ENCODE assay signal across 32 cellular contexts in genomic region chr17:6437956-6438355, GRCh38. TPM values are rescaled to one million over a fixed set of nuclear protein-coding genes. Genes with fewer than 3 reads are reported as not detected.
"Had no signal": no experiment of that assay in that cellular context is flagged by ENCODE, and none has a peak within 500 bp of the region (broad histone marks: within the 10 kb centered on the region; RNA-seq: fewer than 3 reads in every experiment).

No MANE protein-coding gene starts in this region.

- H3K27ac Mint-ChIP-seq: activated CD4-positive, alpha-beta memory T cell treated with anti-CD3 and anti-CD28 coated beads, Interleukin-2, amount 10 ng/mL, durations not matched to agents 7 days and 5 days; activated CD4-positive, alpha-beta T cell treated with anti-CD3 and anti-CD28 coated beads, Interleukin-2, amount 10 ng/mL, durations not matched to agents 7 days and 5 days; activated naive CD4-positive, alpha-beta T cell treated with anti-CD3 and anti-CD28 coated beads, Interleukin-2, amount 10 ng/mL, durations not matched to agents 7 days and 5 days; activated naive CD4-positive, alpha-beta T cell treated with anti-CD3 and anti-CD28 coated beads, Interleukin-2, amount 50 U/mL, for 72 hours; activated naive CD8-positive, alpha-beta T cell treated with anti-CD3 and anti-CD28 coated beads, Interleukin-2, amount 10 ng/mL, durations not matched to agents 7 days and 5 days; activated T-cell treated with anti-CD3 and anti-CD28 coated beads, Interleukin-2, amount 50 U/mL, for 24 hours; activated T-cell treated with anti-CD3 and anti-CD28 coated beads, Interleukin-2, amount 50 U/mL, for 72 hours; brain had no signal

- H3K4me1 ChIP-seq: ascending aorta, breast epithelium, colonic mucosa, heart left ventricle had no signal

- FAIRE-seq: endometrium, endothelial cell of umbilical vein, frontal cortex had no signal

- H3K9me3 ChIP-seq: ascending aorta, breast epithelium, colonic mucosa had no signal

- DNase-seq: activated CD4-positive, alpha-beta memory T cell treated with anti-CD3 and anti-CD28 coated beads, Interleukin-2, amount 10 ng/mL, durations not matched to agents 7 days and 5 days; activated CD4-positive, alpha-beta T cell treated with anti-CD3 and anti-CD28 coated beads for 1 hour; activated CD4-positive, alpha-beta T cell treated with anti-CD3 and anti-CD28 coated beads for 4 hours; activated CD4-positive, alpha-beta T cell treated with anti-CD3 and anti-CD28 coated beads, Interleukin-2, amount 10 ng/mL, durations not matched to agents 7 days and 5 days; activated CD4-positive, alpha-beta T cell treated with anti-CD3 and anti-CD28 coated beads, Interleukin-2, amount 50 U/mL, for 4 hours; activated CD8-positive, alpha-beta memory T cell treated with anti-CD3 and anti-CD28 coated beads, Interleukin-2, amount 50 U/mL, for 48 hours; activated gamma-delta T cell; activated naive CD4-positive, alpha-beta T cell; activated naive CD4-positive, alpha-beta T cell treated with anti-CD3 and anti-CD28 coated beads, Interleukin-2, amount 10 ng/mL, durations not matched to agents 7 days and 5 days; activated naive CD8-positive, alpha-beta T cell treated with anti-CD3 and anti-CD28 coated beads, Interleukin-2, amount 10 ng/mL, durations not matched to agents 7 days and 5 days; activated T-cell treated with anti-CD3 and anti-CD28 coated beads for 4 hours; activated T-cell treated with anti-CD3 and anti-CD28 coated beads, Interleukin-2, amount 50 U/mL, for 24 hours; activated T-cell treated with anti-CD3 and anti-CD28 coated beads, Interleukin-2, amount 50 U/mL, for 72 hours; central memory CD4-positive, alpha-beta T cell; cerebellar nuclear complex; colonic mucosa; effector CD8-positive, alpha-beta T cell; foreskin fibroblast; glutamatergic neuron; heart left ventricle; T-helper 2 cell had no signal

- H3K4me1 Mint-ChIP-seq: activated CD4-positive, alpha-beta memory T cell treated with anti-CD3 and anti-CD28 coated beads, Interleukin-2, amount 10 ng/mL, durations not matched to agents 7 days and 5 days; activated CD4-positive, alpha-beta T cell treated with anti-CD3 and anti-CD28 coated beads, Interleukin-2, amount 10 ng/mL, durations not matched to agents 7 days and 5 days; activated naive CD8-positive, alpha-beta T cell treated with anti-CD3 and anti-CD28 coated beads, Interleukin-2, amount 10 ng/mL, durations not matched to agents 7 days and 5 days had no signal

- H3K4me3 Mint-ChIP-seq: activated CD4-positive, alpha-beta memory T cell treated with anti-CD3 and anti-CD28 coated beads, Interleukin-2, amount 10 ng/mL, durations not matched to agents 7 days and 5 days; activated CD4-positive, alpha-beta T cell treated with anti-CD3 and anti-CD28 coated beads, Interleukin-2, amount 10 ng/mL, durations not matched to agents 7 days and 5 days; activated naive CD4-positive, alpha-beta T cell treated with anti-CD3 and anti-CD28 coated beads, Interleukin-2, amount 10 ng/mL, durations not matched to agents 7 days and 5 days; activated naive CD8-positive, alpha-beta T cell treated with anti-CD3 and anti-CD28 coated beads, Interleukin-2, amount 10 ng/mL, durations not matched to agents 7 days and 5 days; activated T-cell treated with anti-CD3 and anti-CD28 coated beads, Interleukin-2, amount 50 U/mL, for 24 hours; activated T-cell treated with anti-CD3 and anti-CD28 coated beads, Interleukin-2, amount 50 U/mL, for 72 hours; brain had no signal

- H3K4me3 ChIP-seq: ascending aorta, breast epithelium, cardiac muscle cell, colonic mucosa, heart left ventricle had no signal

- H3K9me3 Mint-ChIP-seq: activated CD4-positive, alpha-beta memory T cell treated with anti-CD3 and anti-CD28 coated beads, Interleukin-2, amount 10 ng/mL, durations not matched to agents 7 days and 5 days; activated naive CD4-positive, alpha-beta T cell treated with anti-CD3 and anti-CD28 coated beads, Interleukin-2, amount 10 ng/mL, durations not matched to agents 7 days and 5 days; activated naive CD4-positive, alpha-beta T cell treated with anti-CD3 and anti-CD28 coated beads, Interleukin-2, amount 50 U/mL, for 72 hours; activated naive CD8-positive, alpha-beta T cell treated with anti-CD3 and anti-CD28 coated beads, Interleukin-2, amount 10 ng/mL, durations not matched to agents 7 days and 5 days; activated T-cell treated with anti-CD3 and anti-CD28 coated beads, Interleukin-2, amount 50 U/mL, for 24 hours; activated T-cell treated with anti-CD3 and anti-CD28 coated beads, Interleukin-2, amount 50 U/mL, for 72 hours had no signal

- H3K27ac ChIP-seq: ascending aorta, breast epithelium, cardiac muscle cell, colonic mucosa, heart left ventricle had no signal

- ATAC-seq: activated naive CD4-positive, alpha-beta T cell treated with anti-CD3 and anti-CD28 coated beads, Interleukin-2, amount 50 U/mL, for 72 hours; esophagus mucosa; heart left ventricle had no signal

- H3K36me3 ChIP-seq: ascending aorta, breast epithelium, cardiac muscle cell, colonic mucosa, heart left ventricle had no signal

- H3K27me3 ChIP-seq: ascending aorta, colonic mucosa had no signal

RNA-seq across cellular contexts. Expression of gene AIPL1, which starts 3.0 kb away (rescaled TPM):
- total RNA-seq: activated CD4-positive, alpha-beta memory T cell treated with anti-CD3 and anti-CD28 coated beads, Interleukin-2, amount 10 ng/mL, durations not matched to agents 7 days and 5 days; activated CD4-positive, alpha-beta T cell treated with anti-CD3 and anti-CD28 coated beads, Interleukin-2, amount 10 ng/mL, durations not matched to agents 7 days and 5 days; activated naive CD4-positive, alpha-beta T cell treated with anti-CD3 and anti-CD28 coated beads, Interleukin-2, amount 50 U/mL, for 72 hours; activated naive CD8-positive, alpha-beta T cell treated with anti-CD3 and anti-CD28 coated beads, Interleukin-2, amount 10 ng/mL, durations not matched to agents 7 days and 5 days; activated T-cell treated with anti-CD3 and anti-CD28 coated beads, Interleukin-2, amount 50 U/mL, for 72 hours; ascending aorta; breast epithelium; cardiac muscle cell; colonic mucosa; dermis microvascular lymphatic vessel endothelial cell; endothelial cell of umbilical vein; epithelial cell of proximal tubule; esophagus mucosa; frontal cortex; heart left ventricle had no signal
- polyA plus RNA-seq: cardiac muscle cell, endothelial cell of umbilical vein, heart left ventricle had no signal

RNA-seq across cellular contexts. Expression of gene PIMREG, which starts 6.3 kb away (rescaled TPM):
- total RNA-seq: ascending aorta had no signal
